In genomic region chr22:37818397-37819099, GRCh38 we compare ENCODE assay signal across 9 cellular contexts. TPM values are rescaled to one million over a fixed set of nuclear protein-coding genes. Genes with fewer than 3 reads are reported as not detected.
A peak's percentile ranks its signal among the peaks of the same experiment; 100 is the strongest.
DNase-seq lines count a peak whose midpoint lies in the region; ATAC-seq and TF ChIP-seq lines count a peak whose summit lies in the region.
"Had no signal": no experiment of that assay in that cellular context is flagged by ENCODE, and none has a peak within 500 bp of the region (broad histone marks: within the 10 kb centered on the region; RNA-seq: fewer than 3 reads in every experiment).

No MANE protein-coding gene starts in this region.

- H3K27me3 ChIP-seq in WERI-Rb-1 (ENCODE audit: insufficient read depth, low read depth, severe bottlenecking), result peaks cover 22% of the 10 kb centered on the region
- H3K27me3 ChIP-seq in liver (ENCODE audit: control insufficient read depth in 4 of 4, insufficient read depth in 4 of 4, low read length in 3 of 4), result no peaks in the 10 kb centered on the region

- peak overlapping the region; percentile 25 for H3K4me3 ChIP-seq in WERI-Rb-1 (ENCODE audit: low read depth, low read length)
- peak overlapping the region; percentile 13 to 30 for H3K4me3 ChIP-seq in cardiac fibroblast (replicated peaks in 1 of 2; ENCODE audit: low read depth in 2 of 2, low read length in 2 of 2)
- peak overlapping the region in 1 of 3 donors; percentile 25 for H3K4me3 ChIP-seq in liver (ENCODE audit: low read depth in 1 of 3, low read length in 3 of 3)

- no peaks in the 10 kb centered on the region for H3K9me3 ChIP-seq in WERI-Rb-1 (ENCODE audit: severe bottlenecking)
- H3K9me3 ChIP-seq in liver (ENCODE audit: control insufficient read depth in 4 of 4, low read length in 3 of 4), result no peaks in the 10 kb centered on the region
- H3K9me3 ChIP-seq: A549 had no signal

- WGBS in liver, result 3% methylated on average over 68 of the region's 68 CpGs

- ATAC-seq in HG02798 (IDR thresholded peaks at IDR 0.05; ENCODE audit: poor library complexity, unreplicated experiment), result no peak

- peak; percentile 73 for DNase-seq in DMS53 (lab: John Stamatoyannopoulos, UW)
- DNase-seq in DMS53 treated with DMSO at 0.1 percent for 48 hours (lab: John Stamatoyannopoulos, UW; ENCODE audit: unreplicated experiment), result no peak
- peak; percentile 78 for DNase-seq in WERI-Rb-1
- DNase-seq in cardiac fibroblast (ENCODE audit: low read depth in 2 of 2), result peak; percentile 60 to 61
- DNase-seq in stimulated activated CD4-positive, alpha-beta T cell treated with anti-CD3 and anti-CD28 coated beads, Interleukin-4, amount 100 ng/mL, for 24 hours, result peak; percentile 65
- DNase-seq in OCI-M1 (lab: John Stamatoyannopoulos, UW), result no peak

- peak; percentile 57 for TF ChIP-seq CTCF in WERI-Rb-1 (IDR thresholded peaks at IDR 0.05; ENCODE audit: low read depth, low read length)
- peak; percentile 39 for TF ChIP-seq CTCF in cardiac fibroblast (IDR thresholded peaks at IDR 0.05; ENCODE audit: low read depth, low read length)
- peak; percentile 9 for TF ChIP-seq CTCF in liver (IDR thresholded peaks at IDR 0.05; ENCODE audit: low read depth, low read length, missing input control)

- H3K9ac ChIP-seq in liver (ENCODE audit: low read depth in 1 of 2, low read length in 2 of 2), result no peak overlapping the region

- H3K36me3 ChIP-seq in WERI-Rb-1, result no peaks in the 10 kb centered on the region
- H3K36me3 ChIP-seq in liver (ENCODE audit: control insufficient read depth in 4 of 4, insufficient read depth in 3 of 4, low read depth in 1 of 4, low read length in 3 of 4), result peaks cover 0 to 6% (median 2%) of the 10 kb centered on the region in 4 donors

- H3K27ac ChIP-seq in WERI-Rb-1, result no peak overlapping the region
- H3K27ac ChIP-seq in liver (ENCODE audit: low read depth in 1 of 2, low read length in 2 of 2), result no peak overlapping the region

- H3K4me1 ChIP-seq in liver (ENCODE audit: control insufficient read depth in 4 of 4, insufficient read depth in 4 of 4, low read length in 3 of 4), result peaks cover 10 to 59% (median 46%) of the 10 kb centered on the region in 4 donors

- peak in 1 of 2 donors; percentile 50 for TF ChIP-seq RAD21 in liver (IDR thresholded peaks at IDR 0.05)

TF ChIP-seq in liver, 16 proteins besides CTCF, POLR2A, EP300 and RAD21:
- no peak for TF ChIP-seq SP1 (IDR thresholded peaks at IDR 0.05)
- no peak for TF ChIP-seq FOXA2 (IDR thresholded peaks at IDR 0.05)
- no peak for TF ChIP-seq FOXA1 (IDR thresholded peaks at IDR 0.05)
- no peak for TF ChIP-seq HNF4G (IDR thresholded peaks at IDR 0.05)
- no peak for TF ChIP-seq ATF3 (IDR thresholded peaks at IDR 0.05)
- no peak for TF ChIP-seq GABPA (IDR thresholded peaks at IDR 0.05 in 1 of 2, conservative IDR thresholded peaks at IDR 0.05 in 1 of 2)
- no peak for TF ChIP-seq YY1 (IDR thresholded peaks at IDR 0.05)
- TF ChIP-seq TAF1 (conservative IDR thresholded peaks at IDR 0.05), result no peak
- no peak for TF ChIP-seq RXRA (IDR thresholded peaks at IDR 0.05)
- no peak for TF ChIP-seq EGR1 (IDR thresholded peaks at IDR 0.05; ENCODE audit: low read depth in 2 of 2)
- no peak for TF ChIP-seq NR2F2 (IDR thresholded peaks at IDR 0.05)
- no peak for TF ChIP-seq MAX (IDR thresholded peaks at IDR 0.05)
- no peak for TF ChIP-seq JUND (IDR thresholded peaks at IDR 0.05)
- TF ChIP-seq HNF4A (conservative IDR thresholded peaks at IDR 0.05), result no peak
- TF ChIP-seq ZBTB33 (IDR thresholded peaks at IDR 0.05), result no peak
- TF ChIP-seq REST (IDR thresholded peaks at IDR 0.05), result no peak

RNA-seq across cellular contexts. Expression of gene GALR3, which starts 4.6 kb away (rescaled TPM):
- total RNA-seq in liver, result not detected
- polyA plus RNA-seq in liver, result not detected
- polyA plus RNA-seq: A549 had no signal

RNA-seq across cellular contexts. Expression of gene GCAT, which starts 10.8 kb away (rescaled TPM):
- 10 to 100 TPM; 27.7 to 31.8 TPM for total RNA-seq in liver
- polyA plus RNA-seq in liver, result 10 to 100 TPM; 20.7 to 32.6 TPM

RNA-seq across cellular contexts. Expression of gene ANKRD54, which starts 25.6 kb away (rescaled TPM):
- total RNA-seq in liver, result 10 to 100 TPM; 13.7 to 25.5 TPM
- polyA plus RNA-seq in liver, result 10 to 100 TPM; 10.7 to 11.3 TPM

RNA-seq across cellular contexts. Expression of gene EIF3L, which starts 30.7 kb away (rescaled TPM):
- total RNA-seq in liver, result 100 to 1,000 TPM; 103 to 217 TPM
- polyA plus RNA-seq in liver, result 100 to 1,000 TPM; 104 to 117 TPM

Comparison
In these comparisons a context has a peak if more than half of its experiments do, and no peak if none do; other contexts are left out.
1. DNase-seq: peak in DMS53 (single experiment), WERI-Rb-1 (single experiment), cardiac fibroblast (2 of 2) and stimulated activated CD4-positive, alpha-beta T cell treated with anti-CD3 and anti-CD28 coated beads, Interleukin-4, amount 100 ng/mL, for 24 hours (single experiment); none in DMS53 treated with DMSO at 0.1 percent for 48 hours (single experiment) and OCI-M1 (single experiment).
2. Peak in every context shown above with its lines, with median percentiles within 50 percentile points of each other: CTCF ChIP-seq.